3 cellular contexts compared by ENCODE assay signal in the genomic region with DNA sequence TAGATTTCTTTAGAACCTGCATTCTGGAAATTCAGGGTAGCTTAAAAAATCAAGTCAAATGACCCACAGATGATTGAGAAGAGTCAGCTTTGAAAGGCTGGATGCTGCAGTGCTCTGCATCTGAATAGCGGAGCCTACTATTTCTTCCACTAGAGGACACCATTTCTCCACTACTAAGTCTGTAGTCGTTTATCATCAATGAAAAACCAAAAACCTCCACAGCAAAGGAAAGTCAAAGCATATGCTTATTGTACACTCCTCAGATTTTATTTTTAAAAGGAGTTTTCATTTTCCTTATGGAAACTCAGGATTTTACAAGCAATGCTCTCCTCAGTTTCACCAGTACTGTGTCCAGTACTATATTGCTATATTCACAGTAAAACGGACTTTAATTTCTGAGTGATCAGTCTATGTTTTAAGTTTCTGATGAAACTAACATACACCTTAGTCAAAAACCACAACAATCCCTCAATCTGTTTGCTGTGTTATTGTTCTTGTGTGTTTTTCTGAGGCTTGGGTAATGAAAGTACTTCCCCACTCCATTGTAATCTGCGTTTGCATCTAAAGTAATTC.
TF ChIP-seq lines count a peak whose summit lies in the region.

No MANE protein-coding gene starts in this region.

TF ChIP-seq in GM23338, 12 proteins besides CTCF, POLR2A, EP300 and RAD21 (continued from another document and continues in another):
- no peak for TF ChIP-seq ZNF462 (CRISPR knock-in tag; IDR thresholded peaks at IDR 0.05)
- no peak for TF ChIP-seq JUNB (IDR thresholded peaks at IDR 0.05; ENCODE audit: unreplicated experiment)
- TF ChIP-seq POLR2AphosphoS5 (IDR thresholded peaks at IDR 0.05; ENCODE audit: low read depth), result no peak
- TF ChIP-seq CREB1 (CRISPR knock-in tag; IDR thresholded peaks at IDR 0.05; ENCODE audit: low read depth), result no peak
- TF ChIP-seq ZNF114 (CRISPR knock-in tag; IDR thresholded peaks at IDR 0.05), result no peak

TF ChIP-seq in Ishikawa, 13 proteins besides CTCF, POLR2A, EP300 and RAD21 (continued from another document):
- TF ChIP-seq ZBTB7A (IDR thresholded peaks at IDR 0.05; ENCODE audit: low read depth) (no peak), YY1 (IDR thresholded peaks at IDR 0.05; ENCODE audit: low read depth) (no peak), REST (IDR thresholded peaks at IDR 0.05; ENCODE audit: low read depth) (no peak), FOXM1 (IDR thresholded peaks at IDR 0.05; ENCODE audit: borderline replicate concordance, low read depth) (no peak), NFIC (IDR thresholded peaks at IDR 0.05) (no peak), CREB1 (IDR thresholded peaks at IDR 0.05; ENCODE audit: low read depth) (no peak), TEAD4 (IDR thresholded peaks at IDR 0.05) (no peak), CEBPB (IDR thresholded peaks at IDR 0.05) (no peak)
- TF ChIP-seq, protein P1, sequence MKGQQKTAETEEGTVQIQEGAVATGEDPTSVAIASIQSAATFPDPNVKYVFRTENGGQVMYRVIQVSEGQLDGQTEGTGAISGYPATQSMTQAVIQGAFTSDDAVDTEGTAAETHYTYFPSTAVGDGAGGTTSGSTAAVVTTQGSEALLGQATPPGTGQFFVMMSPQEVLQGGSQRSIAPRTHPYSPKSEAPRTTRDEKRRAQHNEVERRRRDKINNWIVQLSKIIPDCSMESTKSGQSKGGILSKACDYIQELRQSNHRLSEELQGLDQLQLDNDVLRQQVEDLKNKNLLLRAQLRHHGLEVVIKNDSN (IDR thresholded peaks at IDR 0.05), result no peak

TF ChIP-seq in endothelial cell of umbilical vein, 7 proteins besides CTCF, POLR2A, EP300 and RAD21 (continued from another document):
- TF ChIP-seq EZH2 (IDR thresholded peaks at IDR 0.05; ENCODE audit: borderline replicate concordance, low read depth, low read length, severe bottlenecking) (no peak), FOS (IDR thresholded peaks at IDR 0.05; ENCODE audit: borderline replicate concordance, insufficient read depth, low read length) (no peak), MYC (IDR thresholded peaks at IDR 0.05; ENCODE audit: low read depth, low read length) (no peak)
